Comparison of ENCODE assay signal across 13 cellular contexts in the genomic region with DNA sequence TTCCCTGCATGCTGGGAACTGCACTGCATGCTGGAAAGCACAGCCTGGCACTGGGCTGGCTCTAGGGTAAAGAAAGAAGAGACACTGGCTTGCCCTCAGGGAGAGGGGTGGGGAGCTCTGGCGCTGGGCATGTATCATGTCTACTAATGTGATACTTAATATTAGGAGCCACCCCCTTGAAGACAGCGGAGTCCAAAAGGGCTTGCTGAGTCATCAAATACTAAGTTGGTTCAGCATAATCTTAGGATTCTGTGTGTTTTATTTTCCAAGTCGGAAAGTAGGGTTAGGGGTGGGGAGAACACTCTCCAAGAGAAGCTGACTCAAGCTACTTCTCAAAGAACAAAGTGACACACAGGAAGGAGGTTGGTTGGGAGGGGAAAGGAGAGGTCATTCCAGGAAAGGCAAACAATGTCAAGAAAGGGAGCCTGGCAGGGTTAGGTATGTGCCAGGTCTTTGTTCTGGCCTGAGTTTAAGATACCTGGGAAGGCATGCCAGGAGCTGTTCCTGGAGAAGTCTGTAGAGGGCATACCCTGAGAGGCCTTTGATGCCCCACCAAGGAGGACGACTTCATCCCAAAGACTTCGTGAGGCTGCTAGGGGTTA.
A peak's percentile ranks its signal among the peaks of the same experiment; 100 is the strongest.
DNase-seq lines count a peak whose midpoint lies in the region; ATAC-seq, FAIRE-seq and TF ChIP-seq lines count a peak whose summit lies in the region.
"Had no signal": no experiment of that assay in that cellular context is flagged by ENCODE, and none has a peak within 500 bp of the region (broad histone marks: within the 10 kb centered on the region; RNA-seq: fewer than 3 reads in every experiment).

No MANE protein-coding gene starts in this region.

- no peak overlapping the region for H3K4me3 Mint-ChIP-seq in astrocyte (ENCODE audit: unreplicated experiment)

- no peak overlapping the region for H3K27ac Mint-ChIP-seq in astrocyte (ENCODE audit: unreplicated experiment)

- H3K14ac ChIP-seq in IMR-90 (replicated peaks; ENCODE audit: low read depth, low read length) = no peak overlapping the region

- no peak overlapping the region for H3K4me2 ChIP-seq in IMR-90 (ENCODE audit: low read depth, low read length)
- H3K4me2 ChIP-seq in astrocyte (ENCODE audit: low read length) = peak overlapping the region; percentile 11

- no peak overlapping the region for H2BK20ac ChIP-seq in IMR-90 (ENCODE audit: low read depth, low read length)

- no peak overlapping the region for H4K8ac ChIP-seq in IMR-90 (ENCODE audit: low read depth in 2 of 2, low read length in 2 of 2)

- H3K9me1 ChIP-seq in IMR-90 (ENCODE audit: insufficient read depth, low read length) = no peaks in the 10 kb centered on the region

- no peaks in the 10 kb centered on the region for H3K9me3 ChIP-seq in IMR-90 (ENCODE audit: control insufficient read depth, insufficient read depth, low read length)
- H3K9me3 ChIP-seq in astrocyte (ENCODE audit: insufficient read depth, low read depth, low read length) = no peaks in the 10 kb centered on the region
- H3K9me3 ChIP-seq in cardiac muscle cell (ENCODE audit: low read depth) = no peaks in the 10 kb centered on the region
- no peaks in the 10 kb centered on the region for H3K9me3 ChIP-seq in prostate gland

- H3K4ac ChIP-seq in IMR-90 (ENCODE audit: low read depth, low read length) = no peak overlapping the region; the same call in 1 of the 2 replicates

- 0 out of 2 replicates have a peak overlapping the region, but pooled peaks have one; percentile 14 for H2AK5ac ChIP-seq in IMR-90 (ENCODE audit: low read depth, low read length)

- no peak for DNase-seq in IMR-90
- DNase-seq in astrocyte (ENCODE audit: low read depth) = peak; percentile 27
- DNase-seq in cardiac muscle cell (ENCODE audit: low read depth in 1 of 2, low spot score in 1 of 2) = no peak
- peak; percentile 55 for DNase-seq in prostate gland (ENCODE audit: low spot score)
- DNase-seq in NCI-H2171 (lab: John Stamatoyannopoulos, UW) = no peak
- no peak for DNase-seq in DMS53 (lab: John Stamatoyannopoulos, UW)
- DNase-seq in ecto neural progenitor cell (ENCODE audit: low spot score) = no peak
- DNase-seq: activated CD4-positive, CD25-positive, alpha-beta regulatory T cell; activated effector memory CD4-positive, alpha-beta T cell treated with anti-CD3 and anti-CD28 coated beads, Interleukin-2, amount 50 U/mL, for 16 hours; cortex of kidney; DMS79 treated with DMSO at 0.1 percent for 48 hours; NCI-H1694 treated with DMSO at 0.1 percent for 48 hours had no signal

- no peak overlapping the region; the same call in 1 of the 2 replicates for H2BK120ac ChIP-seq in IMR-90 (ENCODE audit: low read depth, low read length)

- TF ChIP-seq RAD21 in IMR-90 (IDR thresholded peaks at IDR 0.05; ENCODE audit: low read length) = no peak

- H3K79me2 ChIP-seq in astrocyte (ENCODE audit: insufficient read depth, low read length) = no peaks in the 10 kb centered on the region

- CTCF ChIA-PET in IMR-90 (lab: Yijun Ruan, JAX) = interaction anchor here (0.9 to 1.2 kb wide), 3 partner anchors 11 to 39 kb away, joined by 3 to 15 read pairs (median 4); no protein-coding TSS in a partner anchor

- in situ Hi-C loops in IMR-90 (cut with MboI; ENCODE audit: low sequenced_read_pairs) = no loop called here

- H3K9ac ChIP-seq in IMR-90 (ENCODE audit: low read depth, low read length) = no peak overlapping the region
- no peak overlapping the region for H3K9ac ChIP-seq in astrocyte (ENCODE audit: low read length)

- WGBS in IMR-90 (ENCODE audit: extremely low coverage in 2 of 2, insufficient read length in 1 of 2), 2 experiments = 80% methylated on average over 1 of the region's 5 CpGs; no CpG with 5 or more reads in 1 of the 2 experiments
- 39% methylated on average over 5 of the region's 5 CpGs for WGBS in prostate gland

- POLR2A ChIA-PET in IMR-90 (lab: Charles Lee; ENCODE audit: unreplicated experiment) = no interaction called here

- TF ChIP-seq CTCF in IMR-90 (conservative IDR thresholded peaks at IDR 0.05; ENCODE audit: low read depth, low read length) (0 out of 2 replicates have a peak, but pooled peaks have one; percentile 13), astrocyte (IDR thresholded peaks at IDR 0.05; ENCODE audit: insufficient read depth, low read depth, low read length) (no peak), cardiac muscle cell (IDR thresholded peaks at IDR 0.05; ENCODE audit: low read depth, low read length) (peak; percentile 18), prostate gland (IDR thresholded peaks at IDR 0.05) (peak in 1 of 4 experiments; percentile 37)

- H3K23ac ChIP-seq in IMR-90 (ENCODE audit: low read depth, low read length) = no peak overlapping the region

- dilution Hi-C loops in IMR-90 (cut with HindIII; ENCODE audit: low sequenced_read_pairs, unreplicated experiment) = no loop called here

- H3K4me1 ChIP-seq in IMR-90 (ENCODE audit: control insufficient read depth, insufficient read depth, low read length) (no peaks in the 10 kb centered on the region), astrocyte (ENCODE audit: insufficient read depth, low read length) (peaks cover 6% of the 10 kb centered on the region), cardiac muscle cell (ENCODE audit: low read depth) (no peaks in the 10 kb centered on the region), prostate gland (replicated peaks) (no peaks in the 10 kb centered on the region)

- peaks cover 16% of the 10 kb centered on the region; the same call in 1 of the 2 replicates for H4K20me1 ChIP-seq in IMR-90 (ENCODE audit: insufficient read depth, low read length)
- H4K20me1 ChIP-seq in astrocyte (ENCODE audit: insufficient read depth, low read length) = peaks cover 5% of the 10 kb centered on the region

- H3K36me3 ChIP-seq in IMR-90 (ENCODE audit: control insufficient read depth, insufficient read depth, low read length) = no peaks in the 10 kb centered on the region
- H3K36me3 ChIP-seq in astrocyte (ENCODE audit: insufficient read depth, low read length) = no peaks in the 10 kb centered on the region
- H3K36me3 ChIP-seq in cardiac muscle cell = no peaks in the 10 kb centered on the region
- H3K36me3 ChIP-seq in prostate gland = no peaks in the 10 kb centered on the region

- no peak overlapping the region for H4K91ac ChIP-seq in IMR-90 (ENCODE audit: insufficient read depth, low read depth, low read length)

- BruUV-seq in IMR-90 (replicated peaks; lab: Mats Ljungman, UMichigan) = no TSS peak

- H3K36me3 Mint-ChIP-seq in astrocyte (ENCODE audit: low read depth, unreplicated experiment) = no peaks in the 10 kb centered on the region

- no peak for FAIRE-seq in astrocyte (lab: Jason Lieb, UNC)

- H3K4me3 ChIP-seq in IMR-90 (ENCODE audit: insufficient read depth, low read depth, low read length) = no peak overlapping the region
- no peak overlapping the region for H3K4me3 ChIP-seq in astrocyte (ENCODE audit: insufficient read depth, low read depth, low read length)
- no peak overlapping the region for H3K4me3 ChIP-seq in cardiac muscle cell
- H3K4me3 ChIP-seq in prostate gland = no peak overlapping the region

- H3K27me3 Mint-ChIP-seq in astrocyte (ENCODE audit: low read depth, unreplicated experiment) = no peaks in the 10 kb centered on the region

- no peak overlapping the region for H2BK15ac ChIP-seq in IMR-90 (ENCODE audit: low read depth, low read length)

- H3K9me3 Mint-ChIP-seq in astrocyte (ENCODE audit: unreplicated experiment) = peaks cover 3% of the 10 kb centered on the region

- H2AK9ac ChIP-seq in IMR-90 (replicated peaks; ENCODE audit: low read depth, low read length, poor library complexity) = peak overlapping the region; percentile 47

- intact Hi-C loops in IMR-90 (cut with micrococcal nuclease) (no loop called here), prostate gland (cut with DNase I) (no loop called here)

- H2BK5ac ChIP-seq in IMR-90 (ENCODE audit: low read depth, low read length, poor library complexity, severe bottlenecking) = no peak overlapping the region

- peaks cover 9% of the 10 kb centered on the region for H3K4me1 Mint-ChIP-seq in astrocyte (ENCODE audit: low read depth, unreplicated experiment)

- no peak overlapping the region for H3K18ac ChIP-seq in IMR-90 (ENCODE audit: low read depth, low read length)

- H2AFZ ChIP-seq in IMR-90 (replicated peaks; ENCODE audit: low read length, poor library complexity) (peak overlapping the region; percentile 6), astrocyte (ENCODE audit: low read depth, low read length) (no peak overlapping the region)

- H4K5ac ChIP-seq in IMR-90 (ENCODE audit: low read depth, low read length) = no peak overlapping the region

- H3K79me1 ChIP-seq in IMR-90 (ENCODE audit: low read depth in 1 of 2, low read length in 2 of 2) = peaks cover 0 to 5% of the 10 kb centered on the region in 2 experiments; a peak in 1 of 4 replicates

- H3K27ac ChIP-seq in IMR-90 (ENCODE audit: insufficient read depth, low read length) (no peak overlapping the region), astrocyte (ENCODE audit: low read depth, low read length) (no peak overlapping the region), cardiac muscle cell (no peak overlapping the region), prostate gland (peak overlapping the region; percentile 46 to 48)

- TF ChIP-seq POLR2A in IMR-90 (IDR thresholded peaks at IDR 0.05; ENCODE audit: low read depth, low read length) (no peak), prostate gland (IDR thresholded peaks at IDR 0.05) (no peak)

- peak; percentile 32 for ATAC-seq in IMR-90 (ENCODE audit: low read depth)
- no peak for ATAC-seq in HG03135 (IDR thresholded peaks at IDR 0.05; ENCODE audit: unreplicated experiment)

- H3K27me3 ChIP-seq in IMR-90 (ENCODE audit: control insufficient read depth, insufficient read depth, low read length) = no peaks in the 10 kb centered on the region
- H3K27me3 ChIP-seq in astrocyte (ENCODE audit: insufficient read depth, low read length) = peaks cover 10% of the 10 kb centered on the region
- H3K27me3 ChIP-seq in cardiac muscle cell = peaks cover 3% of the 10 kb centered on the region
- H3K27me3 ChIP-seq in prostate gland (replicated peaks; ENCODE audit: insufficient read depth) = no peaks in the 10 kb centered on the region

- no peak overlapping the region for H3K56ac ChIP-seq in IMR-90 (ENCODE audit: extremely low read depth, insufficient read depth, low read length)

TF ChIP-seq in IMR-90, 13 proteins besides CTCF, POLR2A, EP300 and RAD21:
- TF ChIP-seq CEBPB (IDR thresholded peaks at IDR 0.05; ENCODE audit: low read depth, low read length) (no peak), USF2 (IDR thresholded peaks at IDR 0.05; ENCODE audit: low read depth, low read length) (no peak), MAFK (IDR thresholded peaks at IDR 0.05; ENCODE audit: low read depth, low read length) (peak; percentile 95)

Comparison
In these comparisons a context has a peak if more than half of its experiments do, and no peak if none do; other contexts are left out.
1. DNase-seq: peak in astrocyte (single experiment) and prostate gland (single experiment); none in IMR-90 (single experiment), cardiac muscle cell (0 of 2), NCI-H2171 (single experiment), DMS53 (single experiment) and ecto neural progenitor cell (single experiment).
2. H3K27ac ChIP-seq: peak in prostate gland (2 of 2); none in IMR-90 (single experiment), astrocyte (single experiment) and cardiac muscle cell (single experiment).